13 cellular contexts compared by ENCODE assay signal in the genomic region with DNA sequence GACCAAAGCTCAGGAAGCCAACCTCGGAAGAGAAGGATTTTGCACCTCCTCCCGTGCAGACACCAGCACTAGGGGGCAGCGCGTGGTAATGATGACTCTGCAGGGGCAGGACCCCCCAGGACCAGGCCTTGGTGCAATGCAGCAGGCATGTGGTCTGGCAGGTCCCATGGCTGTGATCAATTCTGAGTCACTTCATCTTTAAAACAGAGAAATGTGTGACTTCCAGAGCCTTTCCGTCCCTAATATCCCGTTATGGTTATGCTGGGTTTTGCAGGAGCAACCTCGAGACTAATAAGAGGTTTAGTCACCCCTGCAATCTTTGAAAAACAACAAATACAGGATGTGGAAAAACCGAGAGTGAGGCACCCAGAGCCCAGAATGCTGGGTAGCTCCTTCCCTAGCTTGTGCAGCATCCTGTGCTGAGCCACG. TPM values are rescaled to one million over a fixed set of nuclear protein-coding genes. Genes with fewer than 3 reads are reported as not detected.
DNase-seq lines count a peak whose midpoint lies in the region; ATAC-seq and TF ChIP-seq lines count a peak whose summit lies in the region.
"Had no signal": no experiment of that assay in that cellular context is flagged by ENCODE, and none has a peak within 500 bp of the region (broad histone marks: within the 10 kb centered on the region; RNA-seq: fewer than 3 reads in every experiment).

No MANE protein-coding gene starts in this region.

- intact Hi-C loops in cardiac septum (cut with DNase I): no loop called here

- in situ Hi-C loops in GM13977 (cut with MboI; ENCODE audit: low pct_unique_long_range_greater_than_20kb, low sequenced_read_pairs, unreplicated experiment): loop anchor here (25.0 kb wide), 1 partner anchor 338 kb away; no protein-coding TSS in a partner anchor

- no peak for ATAC-seq in HG03045 (IDR thresholded peaks at IDR 0.05; ENCODE audit: unreplicated experiment)
- no peak for ATAC-seq in GM19395 (IDR thresholded peaks at IDR 0.05; ENCODE audit: unreplicated experiment)
- ATAC-seq: activated T-cell treated with anti-CD3 and anti-CD28 coated beads, Interleukin-2, amount 50 U/mL, for 72 hours; natural killer cell had no signal

- H3K27ac ChIP-seq in cardiac muscle cell: no peak overlapping the region

- peak; percentile 45 for TF ChIP-seq CTCF in cardiac muscle cell (IDR thresholded peaks at IDR 0.05; ENCODE audit: low read depth, low read length)
- peak; percentile 27 for TF ChIP-seq CTCF in fibroblast of villous mesenchyme (IDR thresholded peaks at IDR 0.05; ENCODE audit: insufficient read depth, low read depth, low read length)
- TF ChIP-seq CTCF in GM13977 (IDR thresholded peaks at IDR 0.05; ENCODE audit: extremely low read depth, insufficient read depth, missing control alignments): no peak

- H3K36me3 ChIP-seq in cardiac muscle cell: peaks cover 4% of the 10 kb centered on the region

- H3K4me1 ChIP-seq in cardiac muscle cell (ENCODE audit: low read depth): peaks cover 28% of the 10 kb centered on the region

- H3K27me3 ChIP-seq in cardiac muscle cell: no peaks in the 10 kb centered on the region

- no peaks in the 10 kb centered on the region for H3K9me3 ChIP-seq in cardiac muscle cell (ENCODE audit: low read depth)

- no peak overlapping the region for H3K4me3 ChIP-seq in cardiac muscle cell
- H3K4me3 ChIP-seq in fibroblast of villous mesenchyme (ENCODE audit: low read depth, low read length): no peak overlapping the region

- DNase-seq in cardiac muscle cell (ENCODE audit: low read depth in 1 of 2, low spot score in 1 of 2): peak in 1 of 2 donors; percentile 63
- DNase-seq in cardiac septum (ENCODE audit: low spot score): no peak
- DNase-seq in RPMI7951 (ENCODE audit: low read depth): peak; percentile 16
- peak; percentile 12 for DNase-seq in fibroblast of villous mesenchyme (ENCODE audit: low read depth)
- DNase-seq in activated CD4-positive, alpha-beta T cell treated with anti-CD3 and anti-CD28 coated beads, Interleukin-2, amount 50 U/mL, for 48 hours: no peak
- no peak for DNase-seq in GM13977 (ENCODE audit: low spot score)
- DNase-seq: activated T-cell treated with anti-CD3 and anti-CD28 coated beads, Interleukin-2, amount 50 U/mL, for 72 hours; AML-193; MV-4-11; natural killer cell; T-helper 9 cell had no signal

RNA-seq across cellular contexts. Expression of a gene that starts 30.2 kb away (rescaled TPM):
- total RNA-seq in cardiac muscle cell (0.24 TPM in 1 of 2 replicates, not detected in the other), cardiac septum (not detected), fibroblast of villous mesenchyme (not detected in 2 replicates)
- polyA plus RNA-seq in cardiac muscle cell: not detected in 2 replicates
- total RNA-seq in RPMI7951 (2014; rRNA removed; shearing (Covaris generic)): not detected in 2 replicates
- total RNA-seq: activated T-cell treated with anti-CD3 and anti-CD28 coated beads, Interleukin-2, amount 50 U/mL, for 72 hours; natural killer cell had no signal

Comparison
In these comparisons a context has a peak if more than half of its experiments do, and no peak if none do; other contexts are left out.
1. DNase-seq: peak in RPMI7951 (single experiment) and fibroblast of villous mesenchyme (single experiment); none in cardiac septum (single experiment), activated CD4-positive, alpha-beta T cell treated with anti-CD3 and anti-CD28 coated beads, Interleukin-2, amount 50 U/mL, for 48 hours (0 of 2) and GM13977 (single experiment).